In the genomic region with DNA sequence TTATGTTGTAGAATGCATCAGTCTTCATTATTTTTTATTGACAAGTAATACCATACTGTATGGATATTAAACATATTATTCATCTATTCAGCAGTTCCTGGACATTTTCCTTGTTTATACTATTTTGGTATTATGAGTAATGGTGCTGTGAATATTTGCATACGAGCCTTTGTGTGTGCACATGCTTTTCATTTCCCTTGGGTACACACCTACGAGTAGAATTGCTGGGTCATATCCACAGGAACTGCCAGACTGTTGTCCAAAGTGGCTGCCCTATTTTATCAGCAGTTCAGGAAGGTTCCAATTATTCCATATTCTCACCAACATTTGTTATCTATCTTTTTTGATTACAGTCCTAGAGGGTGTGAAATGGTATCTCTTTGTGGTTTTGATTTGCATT, we compare ENCODE assay signal across 16 cellular contexts.
"Had no signal": no experiment of that assay in that cellular context is flagged by ENCODE, and none has a peak within 500 bp of the region (broad histone marks: within the 10 kb centered on the region; RNA-seq: fewer than 3 reads in every experiment).

No MANE protein-coding gene starts in this region.

- H3K4me3 ChIP-seq: lower lobe of right lung, skin epidermis, tibial nerve, vagina had no signal

- ATAC-seq: activated T-cell treated with anti-CD3 and anti-CD28 coated beads, Interleukin-2, amount 50 U/mL, for 4 hours; lower lobe of right lung had no signal

- H3K27me3 ChIP-seq: tibial nerve, vagina had no signal

- H3K27ac ChIP-seq: lower lobe of right lung, skin epidermis, tibial nerve, vagina had no signal

- H3K9me3 Mint-ChIP-seq: activated naive CD8-positive, alpha-beta T cell treated with anti-CD3 and anti-CD28 coated beads for 36 hours; activated T-cell treated with anti-CD3 and anti-CD28 coated beads, Interleukin-2, amount 50 U/mL, for 4 hours; naive B cell had no signal

- H3K27ac Mint-ChIP-seq: activated naive CD8-positive, alpha-beta T cell treated with anti-CD3 and anti-CD28 coated beads for 36 hours; naive B cell had no signal

- H3K4me1 ChIP-seq: lower lobe of right lung, tibial nerve, vagina had no signal

- H3K4me1 Mint-ChIP-seq: naive B cell had no signal

- H3K4me3 Mint-ChIP-seq: activated naive CD8-positive, alpha-beta T cell treated with anti-CD3 and anti-CD28 coated beads for 36 hours; activated T-cell treated with anti-CD3 and anti-CD28 coated beads, Interleukin-2, amount 50 U/mL, for 4 hours; naive B cell had no signal

- H3K36me3 Mint-ChIP-seq: activated naive CD8-positive, alpha-beta T cell treated with anti-CD3 and anti-CD28 coated beads for 36 hours; naive B cell had no signal

- DNase-seq: activated CD4-positive, alpha-beta T cell treated with anti-CD3 and anti-CD28 coated beads for 1 hour; activated CD4-positive, alpha-beta T cell treated with anti-CD3 and anti-CD28 coated beads, Interleukin-2, amount 50 U/mL, for 48 hours; activated effector memory CD4-positive, alpha-beta T cell treated with anti-CD3 and anti-CD28 coated beads, Interleukin-2, amount 50 U/mL, for 16 hours; activated naive CD8-positive, alpha-beta T cell treated with anti-CD3 and anti-CD28 coated beads for 36 hours; activated T-cell treated with anti-CD3 and anti-CD28 coated beads, Interleukin-2, amount 50 U/mL, for 4 hours; cortex of kidney; effector memory CD4-positive, alpha-beta T cell; glutamatergic neuron; lower lobe of right lung; midbrain; naive B cell; posterior cingulate gyrus; T1000 had no signal

- H3K9me3 ChIP-seq: lower lobe of right lung, tibial nerve, vagina had no signal

- H3K36me3 ChIP-seq: lower lobe of right lung, tibial nerve, vagina had no signal
